ENCODE assay signal across 12 cellular contexts in genomic region chr17:61416211-61416539, GRCh38. TPM values are rescaled to one million over a fixed set of nuclear protein-coding genes. Genes with fewer than 3 reads are reported as not detected.
A peak's percentile ranks its signal among the peaks of the same experiment; 100 is the strongest.
DNase-seq lines count a peak whose midpoint lies in the region; ATAC-seq and TF ChIP-seq lines count a peak whose summit lies in the region.
"Had no signal": no experiment of that assay in that cellular context is flagged by ENCODE, and none has a peak within 500 bp of the region (broad histone marks: within the 10 kb centered on the region; RNA-seq: fewer than 3 reads in every experiment).

No MANE protein-coding gene starts in this region.

- H3K36me3 ChIP-seq in H7 (replicated peaks; ENCODE audit: control insufficient read depth, insufficient read depth, low read length) = no peaks in the 10 kb centered on the region
- no peaks in the 10 kb centered on the region for H3K36me3 ChIP-seq in iPS-20b (ENCODE audit: insufficient read depth, low read depth, low read length)
- no peaks in the 10 kb centered on the region for H3K36me3 ChIP-seq in smooth muscle cell (ENCODE audit: low read depth)
- H3K36me3 ChIP-seq: brain microvascular endothelial cell had no signal

- H3K4me2 ChIP-seq in smooth muscle cell = peak overlapping the region; percentile 43

- H3F3A ChIP-seq in smooth muscle cell (ENCODE audit: low read depth) = peaks cover 13% of the 10 kb centered on the region

- TF ChIP-seq CTCF in VCaP (conservative IDR thresholded peaks at IDR 0.05) (no peak), smooth muscle cell (IDR thresholded peaks at IDR 0.05; ENCODE audit: borderline replicate concordance, insufficient read depth, poor library complexity, severe bottlenecking) (no peak)

- no peaks in the 10 kb centered on the region; the same call in 1 of the 2 replicates for H3K4me1 ChIP-seq in iPS-20b (ENCODE audit: insufficient read depth, low read length)
- H3K4me1 ChIP-seq in smooth muscle cell (ENCODE audit: low read depth) = peaks cover 3% of the 10 kb centered on the region

- no peak overlapping the region for H2AFZ ChIP-seq in smooth muscle cell (ENCODE audit: low read depth)

- H3K4me3 ChIP-seq in H7 (ENCODE audit: insufficient read depth, low read depth, low read length) (no peak overlapping the region), iPS-20b (ENCODE audit: low read length) (peak overlapping the region; percentile 50; the same call in 1 of the 2 replicates), smooth muscle cell (no peak overlapping the region)

- H3K79me2 ChIP-seq in smooth muscle cell (ENCODE audit: low read depth) = peaks cover 4% of the 10 kb centered on the region

- no peak overlapping the region for H3K9ac ChIP-seq in iPS-20b (ENCODE audit: low read depth, low read length)
- no peak overlapping the region for H3K9ac ChIP-seq in smooth muscle cell (ENCODE audit: low read depth)

- H4K20me1 ChIP-seq in smooth muscle cell (ENCODE audit: low read depth) = no peaks in the 10 kb centered on the region

- peaks cover 50% of the 10 kb centered on the region for H3K27me3 ChIP-seq in H7 (ENCODE audit: control insufficient read depth, insufficient read depth, low read length)
- peaks cover 71% of the 10 kb centered on the region for H3K27me3 ChIP-seq in iPS-20b (ENCODE audit: insufficient read depth, low read length)
- H3K27me3 ChIP-seq in smooth muscle cell (ENCODE audit: low read depth) = no peaks in the 10 kb centered on the region

- H3K9me3 ChIP-seq in iPS-20b (ENCODE audit: insufficient read depth, low read depth, low read length) (no peaks in the 10 kb centered on the region), smooth muscle cell (replicated peaks; ENCODE audit: low read depth) (no peaks in the 10 kb centered on the region)

- DNase-seq in H7 (peak; percentile 38), smooth muscle cell (lab: John Stamatoyannopoulos, UW; ENCODE audit: unreplicated experiment) (no peak), Ammon's horn (ENCODE audit: low spot score) (no peak)
- DNase-seq in stimulated activated CD4-positive, alpha-beta T cell treated with anti-CD3 and anti-CD28 coated beads, Interleukin-12 subunit alpha, Interleukin-12 subunit beta, amount 100 ng/mL, for 4 hours = no peak
- DNase-seq: activated gamma-delta T cell had no signal

- WGBS in smooth muscle cell (ENCODE audit: low lambda C conversion rate) = 50% methylated on average over 6 of the region's 6 CpGs

- no peak for ATAC-seq in HG03095 (IDR thresholded peaks at IDR 0.05; ENCODE audit: unreplicated experiment)

- H3K27ac ChIP-seq in VCaP (peak overlapping the region; percentile 34; the same call in 1 of the 2 replicates), iPS-20b (ENCODE audit: low read length) (no peak overlapping the region), smooth muscle cell (ENCODE audit: low read depth) (peak overlapping the region; percentile 58)
- H3K27ac ChIP-seq: brain microvascular endothelial cell had no signal

RNA-seq across cellular contexts. Expression of gene TBX2, which starts 16.5 kb away (rescaled TPM):
- not detected in 2 replicates for total RNA-seq in H7 (2014; rRNA removed; shearing (Covaris generic))
- 40.0 and 46.7 TPM in 2 replicates for total RNA-seq in smooth muscle cell
- polyA plus RNA-seq in smooth muscle cell = 96.5 and 146 TPM in 2 replicates
- total RNA-seq: activated CD8-positive, alpha-beta T cell treated with anti-CD3 and anti-CD28 coated beads, Interleukin-2, amount 10 ng/mL, durations not matched to agents 7 days and 5 days; CD4-positive, alpha-beta memory T cell had no signal
- polyA plus RNA-seq: CD4-positive, alpha-beta memory T cell had no signal

RNA-seq across cellular contexts. Expression of gene TBX4, which starts 36.0 kb away (rescaled TPM):
- not detected in 2 replicates for total RNA-seq in H7 (2014; rRNA removed; shearing (Covaris generic))
- 14.1 and 15.4 TPM in 2 replicates for total RNA-seq in smooth muscle cell
- 14.6 and 22.7 TPM in 2 replicates for polyA plus RNA-seq in smooth muscle cell
- total RNA-seq: activated CD8-positive, alpha-beta T cell treated with anti-CD3 and anti-CD28 coated beads, Interleukin-2, amount 10 ng/mL, durations not matched to agents 7 days and 5 days; CD4-positive, alpha-beta memory T cell; lung microvascular endothelial cell had no signal
- polyA plus RNA-seq: CD4-positive, alpha-beta memory T cell had no signal

Comparison
In these comparisons a context has a peak if more than half of its experiments do, and no peak if none do; other contexts are left out.
1. RNA of gene TBX2, which starts 16.5 kb away (total RNA-seq): 40.0 to 46.7 TPM in smooth muscle cell; not detected in H7; every median in the first group is over 10 times any median in the second.
2. RNA of gene TBX4, which starts 36.0 kb away (total RNA-seq): 14.1 to 15.4 TPM in smooth muscle cell; not detected in H7; every median in the first group is over 10 times any median in the second.